14 cellular contexts compared by ENCODE assay signal in the genomic region with DNA sequence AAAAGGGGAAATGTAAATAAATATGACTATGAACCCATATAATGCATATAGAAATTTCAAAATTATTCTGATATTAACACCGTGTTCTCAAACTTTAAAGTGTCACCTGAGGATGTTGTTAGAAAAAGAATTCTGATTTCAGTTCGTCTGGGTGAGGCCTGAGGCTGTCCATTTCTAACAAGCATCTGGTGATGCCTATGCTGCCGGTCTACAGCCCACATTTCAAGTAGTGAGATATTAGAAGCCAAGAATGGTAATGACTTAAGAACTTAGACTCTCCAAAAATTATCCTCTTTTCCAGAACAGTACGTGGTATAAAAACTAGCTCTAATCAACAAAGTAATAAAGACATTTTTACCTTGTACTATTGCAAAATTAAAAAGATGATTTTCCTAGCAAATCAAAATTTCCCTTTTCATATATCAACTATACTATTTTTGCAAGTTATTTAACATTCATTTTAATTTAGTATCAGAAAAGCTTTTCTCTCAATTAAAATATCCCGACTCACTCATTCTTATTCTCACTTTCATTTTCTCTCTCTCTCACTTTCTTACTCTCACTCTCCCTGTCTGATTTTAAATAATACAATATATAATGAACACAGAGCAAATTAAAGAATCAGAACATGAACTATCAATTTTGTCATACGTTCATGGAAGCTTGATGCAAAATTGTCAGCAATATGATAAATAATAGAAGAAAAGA. TPM values are rescaled to one million over a fixed set of nuclear protein-coding genes. Genes with fewer than 3 reads are reported as not detected.
DNase-seq lines count a peak whose midpoint lies in the region; ATAC-seq and TF ChIP-seq lines count a peak whose summit lies in the region.
"Had no signal": no experiment of that assay in that cellular context is flagged by ENCODE, and none has a peak within 500 bp of the region (broad histone marks: within the 10 kb centered on the region; RNA-seq: fewer than 3 reads in every experiment).

No MANE protein-coding gene starts in this region.

- H3K9me3 ChIP-seq in right cardiac atrium (ENCODE audit: control insufficient read depth, low read length) (no peaks in the 10 kb centered on the region), suprapubic skin (no peaks in the 10 kb centered on the region)

- peaks cover 13% of the 10 kb centered on the region for H3K36me3 Mint-ChIP-seq in MCF 10A (ENCODE audit: insufficient read depth, unreplicated experiment)
- H3K36me3 Mint-ChIP-seq: memory B cell had no signal

- peak; percentile 17 for DNase-seq in HT1080 (ENCODE audit: low read depth)
- DNase-seq in MCF 10A (ENCODE audit: unreplicated experiment) = peak; percentile 46
- DNase-seq in right cardiac atrium = no peak
- DNase-seq in suprapubic skin (ENCODE audit: low spot score in 2 of 2) = no peak
- no peak for DNase-seq in T1000 (lab: John Stamatoyannopoulos, UW)
- DNase-seq in GM10248 (ENCODE audit: extremely low spot score) = no peak
- DNase-seq: dermis blood vessel endothelial cell, head of caudate nucleus, KBM-7, NCI-H2107, substantia nigra had no signal

- BruUV-seq in MCF 10A (replicated peaks; lab: Mats Ljungman, UMichigan) = no TSS peak

- TF ChIP-seq POLR2A in suprapubic skin (IDR thresholded peaks at IDR 0.05) = no peak

- no peak for TF ChIP-seq EP300 in suprapubic skin (IDR thresholded peaks at IDR 0.05)

- H3K27me3 ChIP-seq in right cardiac atrium (ENCODE audit: control insufficient read depth, insufficient read depth) = no peaks in the 10 kb centered on the region
- H3K27me3 ChIP-seq in suprapubic skin = no peaks in the 10 kb centered on the region

- CTCF ChIA-PET in MCF 10A (lab: Yijun Ruan, JAX) = interaction anchor here (0.7 to 3.9 kb wide), 5 partner anchors 9 to 38 kb away, joined by 3 to 23 read pairs (median 4); partner anchors contain the start of gene PIK3C2G
- CTCF ChIA-PET in GM10248 (lab: Yijun Ruan, JAX) = interaction anchor here (0.9 to 1.3 kb wide), 2 partner anchors 9 to 10 kb away, joined by 3 read pairs; no protein-coding TSS in a partner anchor

- POLR2A ChIA-PET in MCF 10A (lab: Yijun Ruan, JAX) (interaction anchor here (0.9 to 11.0 kb wide), 11 partner anchors 8 to 834 kb away, joined by 3 to 443 read pairs (median 5); partner anchors contain the start of gene PIK3C2G), GM10248 (lab: Yijun Ruan, JAX) (no interaction called here)

- H3K4me1 ChIP-seq in right cardiac atrium (ENCODE audit: control insufficient read depth, insufficient read depth, low read length) (no peaks in the 10 kb centered on the region), suprapubic skin (no peaks in the 10 kb centered on the region)

- peak overlapping the region; percentile 96 for H3K27ac Mint-ChIP-seq in MCF 10A (ENCODE audit: low read depth, unreplicated experiment)
- H3K27ac Mint-ChIP-seq: memory B cell had no signal

- peak in 1 of 2 donors; percentile 69 for ATAC-seq in right cardiac atrium
- no peak for ATAC-seq in HG03460 (IDR thresholded peaks at IDR 0.05; ENCODE audit: unreplicated experiment)
- ATAC-seq in HG03025 (IDR thresholded peaks at IDR 0.05; ENCODE audit: low FRiP score, unreplicated experiment) = no peak

- peak overlapping the region; percentile 77 for H3K4me3 Mint-ChIP-seq in MCF 10A (ENCODE audit: unreplicated experiment)
- H3K4me3 Mint-ChIP-seq: memory B cell had no signal

- peaks cover 2% of the 10 kb centered on the region for H3K36me3 ChIP-seq in suprapubic skin

- peaks cover 17% of the 10 kb centered on the region for H3K9me3 Mint-ChIP-seq in MCF 10A (ENCODE audit: unreplicated experiment)

- no peaks in the 10 kb centered on the region for H3K27me3 Mint-ChIP-seq in MCF 10A (ENCODE audit: insufficient read depth, unreplicated experiment)
- H3K27me3 Mint-ChIP-seq: memory B cell had no signal

- intact Hi-C loops in MCF 10A (cut with micrococcal nuclease) = loop anchor here (2.0 kb wide), 1 partner anchor 30 kb away; no protein-coding TSS in a partner anchor
- intact Hi-C loops in right cardiac atrium (cut with DNase I) = no loop called here

- TF ChIP-seq CTCF in MCF 10A (IDR thresholded peaks at IDR 0.05; ENCODE audit: unreplicated experiment) = no peak
- no peak for TF ChIP-seq CTCF in suprapubic skin (IDR thresholded peaks at IDR 0.05)
- no peak for TF ChIP-seq CTCF in GM10248 (IDR thresholded peaks at IDR 0.05; ENCODE audit: control extremely low read depth, extremely low read depth, low read depth, missing control alignments)

- H3K27ac ChIP-seq in right cardiac atrium (ENCODE audit: low read length) (no peak overlapping the region), suprapubic skin (no peak overlapping the region)

- H3K4me1 Mint-ChIP-seq in MCF 10A (ENCODE audit: insufficient read depth, unreplicated experiment) = peaks cover 9% of the 10 kb centered on the region
- H3K4me1 Mint-ChIP-seq: memory B cell had no signal

- WGBS in right cardiac atrium = 49% methylated on average over 6 of the region's 6 CpGs
- whole genome bisulfite sequencing in suprapubic skin = 31% methylated on average over 6 of the region's 6 CpGs

- H3K4me3 ChIP-seq in right cardiac atrium (ENCODE audit: low read length) (peak overlapping the region; percentile 47), suprapubic skin (peak overlapping the region; percentile 8)

RNA-seq across cellular contexts. Expression of gene PIK3C2G, which starts 35.0 kb away (rescaled TPM):
- not detected in 2 replicates for total RNA-seq in HT1080 (2014; rRNA removed; shearing (Covaris generic))
- 0.05 TPM in 1 of 2 replicates, not detected in the other for polyA plus RNA-seq in HT1080 (2015; cell fraction: cytosol; rRNA removed)
- polyA plus RNA-seq in HT1080 (2015; cell fraction: nucleus; rRNA removed) = 0.05 TPM in 1 of 2 replicates, not detected in the other
- total RNA-seq in MCF 10A (2022) = 10.6 and 15.0 TPM in 2 replicates
- total RNA-seq in right cardiac atrium = not detected
- polyA plus RNA-seq in right cardiac atrium = not detected
- total RNA-seq in suprapubic skin = 10 to 100 TPM; 23.6 to 80.5 (median 37.1) TPM

Comparison
In these comparisons a context has a peak if more than half of its experiments do, and no peak if none do; other contexts are left out.
1. DNase-seq: peak in HT1080 (single experiment) and MCF 10A (single experiment); none in right cardiac atrium (0 of 3), suprapubic skin (0 of 2), T1000 (single experiment) and GM10248 (single experiment).
2. RNA of gene PIK3C2G, which starts 35.0 kb away (total RNA-seq): 23.6 to 80.5 TPM in suprapubic skin and 10.6 to 15.0 TPM in MCF 10A; not detected in HT1080 and not detected in right cardiac atrium; every median in the first group is over 10 times any median in the second.